1 cellular context compared by ENCODE assay signal in the genomic region with DNA sequence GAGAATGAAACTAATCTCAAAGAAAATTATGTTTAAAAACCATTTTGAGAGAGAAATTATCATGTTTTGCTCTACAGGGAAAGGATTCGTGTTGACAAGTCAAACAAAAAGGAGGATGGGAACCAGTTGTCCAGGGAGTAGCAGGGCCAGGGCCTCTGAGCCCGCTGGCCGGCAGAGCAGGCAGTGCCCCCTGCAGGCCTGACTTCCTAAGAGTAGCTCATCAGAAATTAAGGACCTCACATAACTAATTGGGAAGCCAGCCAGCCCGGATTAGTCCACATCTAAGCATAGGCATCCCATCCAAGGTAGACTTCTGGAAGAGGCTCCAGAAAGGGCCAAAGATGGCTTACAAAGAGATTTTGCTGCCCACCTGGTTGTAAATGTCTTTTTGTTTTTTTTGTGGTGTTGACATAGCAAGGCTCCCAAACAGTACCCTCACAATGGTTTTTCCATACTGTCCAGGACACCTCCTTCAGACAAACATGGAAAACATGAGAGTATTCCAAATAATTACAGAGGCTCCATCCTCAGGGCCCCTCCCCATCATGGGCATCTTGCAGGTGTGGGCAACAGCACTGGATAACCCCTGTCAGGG.
TF ChIP-seq lines count a peak whose summit lies in the region.

No MANE protein-coding gene starts in this region.

TF ChIP-seq in GM12891, 5 proteins besides CTCF, POLR2A, EP300 and RAD21 (continued from another document):
- TF ChIP-seq POLR2AphosphoS5 (IDR thresholded peaks at IDR 0.05; ENCODE audit: low read depth, low read length) = no peak
- TF ChIP-seq SPI1 (IDR thresholded peaks at IDR 0.05; ENCODE audit: low read depth, low read length) = no peak
